In the genomic region with DNA sequence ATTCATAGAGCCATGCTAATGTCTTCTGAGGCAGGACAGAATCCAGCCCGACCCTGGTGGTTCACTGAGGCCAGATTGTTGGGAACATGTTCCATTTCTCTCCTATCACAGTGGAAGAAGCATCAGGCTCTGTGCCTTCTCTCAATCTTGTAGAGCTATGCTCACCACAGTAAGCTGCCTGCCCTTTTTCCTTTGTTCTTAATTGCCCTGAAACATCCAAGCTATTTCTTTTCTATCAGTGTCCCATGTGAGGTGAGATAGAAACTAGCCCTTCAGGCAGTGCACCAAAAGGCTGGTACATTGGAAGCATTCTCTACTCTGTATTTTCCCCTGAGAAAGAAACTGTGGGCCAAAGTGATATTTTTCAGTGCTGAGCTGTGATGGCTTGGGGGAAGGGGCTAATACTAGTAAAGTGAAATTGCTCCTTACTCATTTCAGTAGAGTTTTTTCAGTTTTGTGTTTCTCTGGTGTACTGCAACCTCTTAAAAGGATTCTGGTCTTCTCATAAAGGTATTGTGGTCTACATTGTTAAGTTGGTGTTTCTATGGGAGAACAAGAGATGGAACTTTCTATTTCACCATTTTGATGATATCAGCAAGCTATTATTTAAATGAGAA, we compare ENCODE assay signal across 9 cellular contexts.
DNase-seq lines count a peak whose midpoint lies in the region; ATAC-seq lines count a peak whose summit lies in the region.
"Had no signal": no experiment of that assay in that cellular context is flagged by ENCODE, and none has a peak within 500 bp of the region (broad histone marks: within the 10 kb centered on the region; RNA-seq: fewer than 3 reads in every experiment).

No MANE protein-coding gene starts in this region.

- H3K27me3 Mint-ChIP-seq in stimulated activated naive B cell treated with anti-CD40 and anti-IgM and Interleukin-4, amounts not matched to agents 10 μg/mL and 1 μg/mL and 100 μg/mL, for 72 hours: no peaks in the 10 kb centered on the region

- no peak overlapping the region for H3K27ac Mint-ChIP-seq in activated naive CD4-positive, alpha-beta T cell treated with anti-CD3 and anti-CD28 coated beads, Interleukin-2, amount 50 U/mL, for 72 hours
- no peak overlapping the region for H3K27ac Mint-ChIP-seq in stimulated activated naive B cell treated with anti-CD40 and anti-IgM and Interleukin-4, amounts not matched to agents 10 μg/mL and 1 μg/mL and 100 μg/mL, for 72 hours

- peak in 1 of 2 donors; percentile 3 for DNase-seq in activated naive CD4-positive, alpha-beta T cell treated with anti-CD3 and anti-CD28 coated beads, Interleukin-2, amount 50 U/mL, for 72 hours (ENCODE audit: low spot score in 2 of 2)
- DNase-seq in activated naive CD4-positive, alpha-beta T cell (lab: John Stamatoyannopoulos, UW): no peak
- DNase-seq in stimulated activated naive B cell treated with anti-CD40 and anti-IgM and Interleukin-4, amounts not matched to agents 10 μg/mL and 1 μg/mL and 100 μg/mL, for 72 hours: no peak
- no peak for DNase-seq in DMS114 treated with DMSO at 0.1 percent for 48 hours (lab: John Stamatoyannopoulos, UW; ENCODE audit: unreplicated experiment)
- no peak for DNase-seq in GM19240 (ENCODE audit: insufficient read length, low spot score)
- no peak for DNase-seq in NCI-H524 (lab: John Stamatoyannopoulos, UW)
- DNase-seq: colonic mucosa had no signal

- H3K9me3 Mint-ChIP-seq in activated naive CD4-positive, alpha-beta T cell treated with anti-CD3 and anti-CD28 coated beads, Interleukin-2, amount 50 U/mL, for 72 hours: no peaks in the 10 kb centered on the region
- peaks cover 0 to 6% of the 10 kb centered on the region in 2 donors for H3K9me3 Mint-ChIP-seq in stimulated activated naive B cell treated with anti-CD40 and anti-IgM and Interleukin-4, amounts not matched to agents 10 μg/mL and 1 μg/mL and 100 μg/mL, for 72 hours

- H3K36me3 Mint-ChIP-seq in activated naive CD4-positive, alpha-beta T cell treated with anti-CD3 and anti-CD28 coated beads, Interleukin-2, amount 50 U/mL, for 72 hours: no peaks in the 10 kb centered on the region
- H3K36me3 Mint-ChIP-seq in stimulated activated naive B cell treated with anti-CD40 and anti-IgM and Interleukin-4, amounts not matched to agents 10 μg/mL and 1 μg/mL and 100 μg/mL, for 72 hours: peaks cover 0 to 9% of the 10 kb centered on the region in 2 donors

- ATAC-seq in activated naive CD4-positive, alpha-beta T cell treated with anti-CD3 and anti-CD28 coated beads, Interleukin-2, amount 50 U/mL, for 72 hours: peak; percentile 74 to 98
- peak; percentile 94 for ATAC-seq in GM21717 (IDR thresholded peaks at IDR 0.05; ENCODE audit: unreplicated experiment)
- peak; percentile 84 for ATAC-seq in HG03135 (IDR thresholded peaks at IDR 0.05; ENCODE audit: unreplicated experiment)
- ATAC-seq in stimulated activated naive B cell treated with anti-CD40 and anti-IgM and Interleukin-4, amounts not matched to agents 10 μg/mL and 1 μg/mL and 100 μg/mL, for 72 hours (replicated peaks): peak; percentile 54 to 57

- no peak overlapping the region for H3K4me3 Mint-ChIP-seq in stimulated activated naive B cell treated with anti-CD40 and anti-IgM and Interleukin-4, amounts not matched to agents 10 μg/mL and 1 μg/mL and 100 μg/mL, for 72 hours

- peaks cover 6 to 14% of the 10 kb centered on the region in 2 donors for H3K4me1 Mint-ChIP-seq in stimulated activated naive B cell treated with anti-CD40 and anti-IgM and Interleukin-4, amounts not matched to agents 10 μg/mL and 1 μg/mL and 100 μg/mL, for 72 hours
